22 cellular contexts compared by ENCODE assay signal in genomic region chr6:149884617-149885016, GRCh38. TPM values are rescaled to one million over a fixed set of nuclear protein-coding genes. Genes with fewer than 3 reads are reported as not detected.
A peak's percentile ranks its signal among the peaks of the same experiment; 100 is the strongest.
DNase-seq lines count a peak whose midpoint lies in the region; ATAC-seq, FAIRE-seq and TF ChIP-seq lines count a peak whose summit lies in the region.
"Had no signal": no experiment of that assay in that cellular context is flagged by ENCODE, and none has a peak within 500 bp of the region (broad histone marks: within the 10 kb centered on the region; RNA-seq: fewer than 3 reads in every experiment).

No MANE protein-coding gene starts in this region.

- no peak overlapping the region for H3K56ac ChIP-seq in IMR-90 (ENCODE audit: extremely low read depth, insufficient read depth, low read length)

- no peaks in the 10 kb centered on the region for H3K79me2 ChIP-seq in K562 (ENCODE audit: control insufficient read depth, insufficient read depth, low read length)

- H3K4ac ChIP-seq in IMR-90 (ENCODE audit: low read depth, low read length), result no peak overlapping the region

- DNase-seq in IMR-90, result no peak
- no peak for DNase-seq in K562 (ENCODE audit: extremely low read depth in 1 of 4, low spot score in 3 of 4)
- no peak for DNase-seq in activated CD8-positive, alpha-beta T cell treated with anti-CD3 and anti-CD28 coated beads, Interleukin-2, amount 10 ng/mL, durations not matched to agents 7 days and 5 days
- no peak for DNase-seq in NCI-H774 (lab: John Stamatoyannopoulos, UW)
- no peak for DNase-seq in foreskin melanocyte
- DNase-seq: C1 segment of cervical spinal cord; DND-41; GF-D8; GOT3; HFFc6; MG63; NCI-H1092; NCI-H146; NCI-H345; NCI-H526; NK-92 treated with Interleukin-12 subunit alpha and Interleukin-12 subunit beta, amount 100 ng/mL, for 24 hours; OCI-M1; RPMI8226; SJCRH30 had no signal

- H2AK5ac ChIP-seq in IMR-90 (ENCODE audit: low read depth, low read length), result no peak overlapping the region

- H3K27ac ChIP-seq in IMR-90 (ENCODE audit: insufficient read depth, low read length), result no peak overlapping the region
- no peak overlapping the region for H3K27ac ChIP-seq in K562 (ENCODE audit: extremely low read depth, low read depth, low read length)
- H3K27ac ChIP-seq: SJCRH30 had no signal

- no peak overlapping the region for H2BK5ac ChIP-seq in IMR-90 (ENCODE audit: low read depth, low read length, poor library complexity, severe bottlenecking)

- dilution Hi-C loops in IMR-90 (cut with HindIII; ENCODE audit: low sequenced_read_pairs, unreplicated experiment), result no loop called here

- H3K27me3 Mint-ChIP-seq in activated CD8-positive, alpha-beta T cell treated with anti-CD3 and anti-CD28 coated beads, Interleukin-2, amount 10 ng/mL, durations not matched to agents 7 days and 5 days (ENCODE audit: low read depth), result peaks cover 28% of the 10 kb centered on the region

- no peaks in the 10 kb centered on the region for H3K9me3 Mint-ChIP-seq in activated CD8-positive, alpha-beta T cell treated with anti-CD3 and anti-CD28 coated beads, Interleukin-2, amount 10 ng/mL, durations not matched to agents 7 days and 5 days (ENCODE audit: insufficient read depth)
- H3K9me3 Mint-ChIP-seq: HFFc6 had no signal

- H4K8ac ChIP-seq in IMR-90 (ENCODE audit: low read depth in 2 of 2, low read length in 2 of 2), result no peak overlapping the region

- H3K9me3 ChIP-seq in ES-I3 (ENCODE audit: control insufficient read depth, insufficient read depth, low read length) (no peaks in the 10 kb centered on the region), IMR-90 (ENCODE audit: control insufficient read depth, insufficient read depth, low read length) (no peaks in the 10 kb centered on the region), K562 (replicated peaks; ENCODE audit: control insufficient read depth, insufficient read depth, low read depth, low read length) (no peaks in the 10 kb centered on the region)
- H3K9me3 ChIP-seq: MG63, SJCRH30 had no signal

- H3K4me3 ChIP-seq in IMR-90 (ENCODE audit: insufficient read depth, low read depth, low read length) (no peak overlapping the region), K562 (no peak overlapping the region)
- H3K4me3 ChIP-seq: MG63, SJCRH30 had no signal

- H3K4me1 ChIP-seq in ES-I3 (ENCODE audit: insufficient read depth, low read length) (no peaks in the 10 kb centered on the region), IMR-90 (ENCODE audit: control insufficient read depth, insufficient read depth, low read length) (peaks cover 12% of the 10 kb centered on the region), K562 (replicated peaks in 1 of 2; ENCODE audit: control insufficient read depth in 2 of 2, insufficient read depth in 2 of 2, low read length in 2 of 2) (no peaks in the 10 kb centered on the region)
- H3K4me1 ChIP-seq: SJCRH30 had no signal

- no peak overlapping the region for H3K23ac ChIP-seq in IMR-90 (ENCODE audit: low read depth, low read length)

- H3K4me1 Mint-ChIP-seq in activated CD8-positive, alpha-beta T cell treated with anti-CD3 and anti-CD28 coated beads, Interleukin-2, amount 10 ng/mL, durations not matched to agents 7 days and 5 days (ENCODE audit: low read depth), result no peaks in the 10 kb centered on the region

- H2AK9ac ChIP-seq in IMR-90 (replicated peaks; ENCODE audit: low read depth, low read length, poor library complexity), result peak overlapping the region; percentile 84

- H4K20me1 ChIP-seq in IMR-90 (ENCODE audit: insufficient read depth, low read length) (no peaks in the 10 kb centered on the region), K562 (replicated peaks; ENCODE audit: control insufficient read depth, insufficient read depth, low read length) (no peaks in the 10 kb centered on the region)

- TF ChIP-seq POLR2A in IMR-90 (IDR thresholded peaks at IDR 0.05; ENCODE audit: low read depth, low read length), result no peak
- no peak for TF ChIP-seq POLR2A in K562 (conservative IDR thresholded peaks at IDR 0.05)

- CTCF ChIA-PET in IMR-90 (lab: Yijun Ruan, JAX), result no interaction called here
- CTCF ChIA-PET in K562 (lab: Yijun Ruan, JAX; ENCODE audit: low intra/inter-chr PET ratio), result no interaction called here
- CTCF ChIA-PET in activated CD8-positive, alpha-beta T cell treated with anti-CD3 and anti-CD28 coated beads, Interleukin-2, amount 10 ng/mL, durations not matched to agents 7 days and 5 days (lab: Charles Lee), result no interaction called here

- in situ Hi-C loops in IMR-90 (cut with MboI; ENCODE audit: low sequenced_read_pairs) (no loop called here), K562 (cut with MboI) (no loop called here)

- BruUV-seq in IMR-90 (replicated peaks; lab: Mats Ljungman, UMichigan) (no TSS peak), K562 (replicated peaks; lab: Mats Ljungman, UMichigan) (no TSS peak)

- H3K27me3 ChIP-seq in IMR-90 (ENCODE audit: control insufficient read depth, insufficient read depth, low read length) (peaks cover 14% of the 10 kb centered on the region), K562 (ENCODE audit: control insufficient read depth in 2 of 2, insufficient read depth in 2 of 2, low read length in 2 of 2) (peaks cover 62 to 63% of the 10 kb centered on the region in 2 experiments; a peak in 4 of 5 replicates)
- H3K27me3 ChIP-seq: MG63 had no signal

- 79% methylated on average over 4 of the region's 7 CpGs; no CpG with 5 or more reads in 1 of the 2 experiments for WGBS in IMR-90 (ENCODE audit: extremely low coverage in 2 of 2, insufficient read length in 1 of 2), 2 experiments
- 9% methylated on average over 7 of the region's 7 CpGs for WGBS in K562 (ENCODE audit: insufficient coverage, low coverage, missing lambda C conversion rate)

- peaks cover 2% of the 10 kb centered on the region; the same call in 1 of the 2 replicates for H3K9me1 ChIP-seq in IMR-90 (ENCODE audit: insufficient read depth, low read length)
- no peaks in the 10 kb centered on the region for H3K9me1 ChIP-seq in K562 (ENCODE audit: control insufficient read depth, insufficient read depth, low read length)

- no peak overlapping the region for H2BK15ac ChIP-seq in IMR-90 (ENCODE audit: low read depth, low read length)

- no peak overlapping the region for H2BK120ac ChIP-seq in IMR-90 (ENCODE audit: low read depth, low read length)

- H4K5ac ChIP-seq in IMR-90 (ENCODE audit: low read depth, low read length), result no peak overlapping the region

- no peak overlapping the region for H3K14ac ChIP-seq in IMR-90 (replicated peaks; ENCODE audit: low read depth, low read length)

- FAIRE-seq in K562 (lab: Jason Lieb, UNC), result no peak
- FAIRE-seq: GM12891, GM18507 had no signal

- H4K91ac ChIP-seq in IMR-90 (ENCODE audit: insufficient read depth, low read depth, low read length), result no peak overlapping the region

- no peak overlapping the region for H2BK20ac ChIP-seq in IMR-90 (ENCODE audit: low read depth, low read length)

- TF ChIP-seq CTCF in IMR-90 (conservative IDR thresholded peaks at IDR 0.05; ENCODE audit: low read depth, low read length), result no peak
- no peak for TF ChIP-seq CTCF in K562 (IDR thresholded peaks at IDR 0.05 in 2 of 3, conservative IDR thresholded peaks at IDR 0.05 in 1 of 3; ENCODE audit: insufficient read depth in 2 of 3, low read depth in 1 of 3, low read length in 3 of 3)

- no peak for TF ChIP-seq EP300 in K562 (IDR thresholded peaks at IDR 0.05; ENCODE audit: low read length)

- H3K4me3 Mint-ChIP-seq in activated CD8-positive, alpha-beta T cell treated with anti-CD3 and anti-CD28 coated beads, Interleukin-2, amount 10 ng/mL, durations not matched to agents 7 days and 5 days, result no peak overlapping the region
- H3K4me3 Mint-ChIP-seq: HFFc6 had no signal

- no peak overlapping the region for H3K27ac Mint-ChIP-seq in activated CD8-positive, alpha-beta T cell treated with anti-CD3 and anti-CD28 coated beads, Interleukin-2, amount 10 ng/mL, durations not matched to agents 7 days and 5 days
- H3K27ac Mint-ChIP-seq: HFFc6 had no signal

- ATAC-seq in IMR-90 (ENCODE audit: low read depth), result no peak
- no peak for ATAC-seq in K562
- no peak for ATAC-seq in activated CD8-positive, alpha-beta T cell treated with anti-CD3 and anti-CD28 coated beads, Interleukin-2, amount 10 ng/mL, durations not matched to agents 7 days and 5 days

- no peaks in the 10 kb centered on the region for H3K79me1 ChIP-seq in IMR-90 (ENCODE audit: low read depth in 1 of 2, low read length in 2 of 2)

- TF ChIP-seq RAD21 in IMR-90 (IDR thresholded peaks at IDR 0.05; ENCODE audit: low read length), result no peak
- no peak for TF ChIP-seq RAD21 in K562 (CRISPR knock-in tag; conservative IDR thresholded peaks at IDR 0.05 in 1 of 2, IDR thresholded peaks at IDR 0.05 in 1 of 2)

- H3K9ac ChIP-seq in ES-I3 (ENCODE audit: low read depth, low read length) (peak overlapping the region; percentile 4; the same call in 1 of the 2 replicates), IMR-90 (ENCODE audit: low read depth, low read length) (no peak overlapping the region), K562 (ENCODE audit: insufficient read depth in 1 of 2, low read depth in 2 of 2, low read length in 2 of 2) (0 out of 4 replicates have a peak overlapping the region, but pooled peaks of 1 of the 2 experiments have one; percentile 4)

- H3K4me2 ChIP-seq in IMR-90 (ENCODE audit: low read depth, low read length) (no peak overlapping the region; the same call in 1 of the 2 replicates), K562 (ENCODE audit: insufficient read depth, low read length) (no peak overlapping the region)

- intact Hi-C loops in IMR-90 (cut with micrococcal nuclease) (no loop called here), K562 (cut with micrococcal nuclease) (no loop called here)

- peak overlapping the region; percentile 78 for H2AFZ ChIP-seq in IMR-90 (replicated peaks; ENCODE audit: low read length, poor library complexity)
- no peak overlapping the region for H2AFZ ChIP-seq in K562 (ENCODE audit: low read depth, low read length)

- H3K36me3 Mint-ChIP-seq in activated CD8-positive, alpha-beta T cell treated with anti-CD3 and anti-CD28 coated beads, Interleukin-2, amount 10 ng/mL, durations not matched to agents 7 days and 5 days (ENCODE audit: low read depth), result no peaks in the 10 kb centered on the region

- POLR2A ChIA-PET in IMR-90 (lab: Charles Lee; ENCODE audit: unreplicated experiment) (no interaction called here), K562 (lab: Yijun Ruan, JAX) (interaction anchor here (0.9 kb wide), 1 partner anchor 12 kb away, joined by 3 read pairs; no protein-coding TSS in a partner anchor)
- POLR2A ChIA-PET in activated CD8-positive, alpha-beta T cell treated with anti-CD3 and anti-CD28 coated beads, Interleukin-2, amount 10 ng/mL, durations not matched to agents 7 days and 5 days (lab: Charles Lee), result no interaction called here

- H3K18ac ChIP-seq in IMR-90 (ENCODE audit: low read depth, low read length), result no peak overlapping the region

- H3K36me3 ChIP-seq in ES-I3 (ENCODE audit: insufficient read depth, low read length) (no peaks in the 10 kb centered on the region), IMR-90 (ENCODE audit: control insufficient read depth, insufficient read depth, low read length) (no peaks in the 10 kb centered on the region), K562 (ENCODE audit: control insufficient read depth, insufficient read depth, low read length) (no peaks in the 10 kb centered on the region)
- H3K36me3 ChIP-seq: SJCRH30 had no signal

RNA-seq across cellular contexts. Expression of gene RAET1E, which starts 13.3 kb away (rescaled TPM):
- total RNA-seq in IMR-90 (2012; rRNA removed) (not detected in 2 replicates), K562 (2014; rRNA removed) (not detected in 2 replicates), K562 (2014; rRNA removed; fragmentation: Illumina TruSeq; extraction: Trizol) (not detected in 2 replicates), K562 (2015; rRNA removed; fragmentation: Illumina TruSeq; extraction: Trizol) (not detected in 2 replicates), K562 (2021) (not detected in 2 replicates)
- polyA plus RNA-seq in IMR-90 (2012; rRNA removed) (not detected in 2 replicates), K562 (2011; rRNA removed) (not detected in 2 replicates), K562 (2014; fragmentation: Illumina TruSeq; extraction: Trizol) (not detected in 2 replicates), K562 (2014; fragmentation: Nextera tagmentation; extraction: Ambion mirVana) (not detected), K562 (2014; rRNA removed) (not detected in 2 replicates)
- polyA plus RNA-seq in IMR-90 (2012; cell fraction: cytosol; rRNA removed), result 0.02 TPM in 1 of 2 replicates, not detected in the other
- 0.16 TPM in 1 of 2 replicates, not detected in the other for polyA plus RNA-seq in IMR-90 (2012; cell fraction: nucleus; rRNA removed; ENCODE audit: low replicate concordance)
- not detected in 2 replicates for total RNA-seq in K562 (2011; cell fraction: chromatin; rRNA removed; ENCODE audit: low replicate concordance)
- total RNA-seq in K562 (2011; cell fraction: nucleolus; rRNA removed), result not detected in 2 replicates
- total RNA-seq in K562 (2011; cell fraction: nucleoplasm; rRNA removed), result not detected in 2 replicates
- polyA plus RNA-seq in K562 (2011; cell fraction: cytosol; rRNA removed), result 0.01 and 0.18 TPM in 2 replicates
- polyA plus RNA-seq in K562 (2011; cell fraction: nucleus; rRNA removed), result 0.24 TPM in 1 of 2 replicates, not detected in the other
- not detected in 2 replicates for polyA plus RNA-seq in K562 (2012)
- polyA minus RNA-seq in K562 (2011; rRNA and poly(A)+ RNA removed), result not detected in 2 replicates
- polyA minus RNA-seq in K562 (2011; cell fraction: cytosol; rRNA and poly(A)+ RNA removed), result not detected in 2 replicates
- polyA minus RNA-seq in K562 (2011; cell fraction: nucleus; rRNA and poly(A)+ RNA removed), result 0.11 and 0.13 TPM in 2 replicates
- total RNA-seq in activated CD8-positive, alpha-beta T cell treated with anti-CD3 and anti-CD28 coated beads, Interleukin-2, amount 10 ng/mL, durations not matched to agents 7 days and 5 days, result not detected
- total RNA-seq: SJCRH30 had no signal

RNA-seq across cellular contexts. Expression of gene LRP11, which starts 20.5 kb away (rescaled TPM):
- total RNA-seq in IMR-90 (2012; rRNA removed), result 63.8 and 74.7 TPM in 2 replicates
- 46.5 and 48.8 TPM in 2 replicates for polyA plus RNA-seq in IMR-90 (2012; rRNA removed)
- polyA plus RNA-seq in IMR-90 (2012; cell fraction: cytosol; rRNA removed), result 17.7 and 33.4 TPM in 2 replicates
- 21.3 and 25.1 TPM in 2 replicates for polyA plus RNA-seq in IMR-90 (2012; cell fraction: nucleus; rRNA removed; ENCODE audit: low replicate concordance)
- 3.8 and 4.9 TPM in 2 replicates for total RNA-seq in K562 (2011; cell fraction: chromatin; rRNA removed; ENCODE audit: low replicate concordance)
- total RNA-seq in K562 (2011; cell fraction: nucleolus; rRNA removed), result 3.8 TPM in 2 replicates
- total RNA-seq in K562 (2011; cell fraction: nucleoplasm; rRNA removed), result 3.6 and 5.7 TPM in 2 replicates
- total RNA-seq in K562 (2014; rRNA removed), result 2.2 and 4.6 TPM in 2 replicates
- total RNA-seq in K562 (2014; rRNA removed; fragmentation: Illumina TruSeq; extraction: Trizol), result 2.7 and 3.5 TPM in 2 replicates
- 2.4 and 2.6 TPM in 2 replicates for total RNA-seq in K562 (2015; rRNA removed; fragmentation: Illumina TruSeq; extraction: Trizol)
- total RNA-seq in K562 (2021), result 2.9 and 3.6 TPM in 2 replicates
- 2.6 and 8.2 TPM in 2 replicates for polyA plus RNA-seq in K562 (2011; rRNA removed)
- polyA plus RNA-seq in K562 (2011; cell fraction: cytosol; rRNA removed), result 3.2 and 7.3 TPM in 2 replicates
- 1.8 and 5.8 TPM in 2 replicates for polyA plus RNA-seq in K562 (2011; cell fraction: nucleus; rRNA removed)
- polyA plus RNA-seq in K562 (2012), result 2.6 and 2.7 TPM in 2 replicates
- 1.8 and 3.4 TPM in 2 replicates for polyA plus RNA-seq in K562 (2014; fragmentation: Illumina TruSeq; extraction: Trizol)
- under 1 TPM; 0.51 to 0.94 TPM for polyA plus RNA-seq in K562 (2014; fragmentation: Nextera tagmentation; extraction: Ambion mirVana)
- 2.0 and 2.1 TPM in 2 replicates for polyA plus RNA-seq in K562 (2014; rRNA removed)
- polyA minus RNA-seq in K562 (2011; rRNA and poly(A)+ RNA removed), result 3.6 and 13.1 TPM in 2 replicates
- 3.4 and 9.2 TPM in 2 replicates for polyA minus RNA-seq in K562 (2011; cell fraction: cytosol; rRNA and poly(A)+ RNA removed)
- 2.2 and 5.2 TPM in 2 replicates for polyA minus RNA-seq in K562 (2011; cell fraction: nucleus; rRNA and poly(A)+ RNA removed)
- 1 to 10 TPM; 1.4 to 2.2 TPM for total RNA-seq in activated CD8-positive, alpha-beta T cell treated with anti-CD3 and anti-CD28 coated beads, Interleukin-2, amount 10 ng/mL, durations not matched to agents 7 days and 5 days

RNA-seq across cellular contexts. Expression of gene RAET1G, which starts 38.3 kb away (rescaled TPM):
- total RNA-seq in IMR-90 (2012; rRNA removed) (1.3 and 2.2 TPM in 2 replicates), K562 (2014; rRNA removed) (not detected in 2 replicates), K562 (2014; rRNA removed; fragmentation: Illumina TruSeq; extraction: Trizol) (not detected in 2 replicates), K562 (2015; rRNA removed; fragmentation: Illumina TruSeq; extraction: Trizol) (not detected in 2 replicates), K562 (2021) (not detected in 2 replicates)
- polyA plus RNA-seq in IMR-90 (2012; rRNA removed) (3.6 and 4.2 TPM in 2 replicates), K562 (2011; rRNA removed) (0.11 TPM in 1 of 2 replicates, not detected in the other), K562 (2014; fragmentation: Illumina TruSeq; extraction: Trizol) (not detected in 2 replicates), K562 (2014; fragmentation: Nextera tagmentation; extraction: Ambion mirVana) (not detected), K562 (2014; rRNA removed) (not detected in 2 replicates)
- polyA plus RNA-seq in IMR-90 (2012; cell fraction: cytosol; rRNA removed), result 2.9 and 4.8 TPM in 2 replicates
- 1.3 and 2.7 TPM in 2 replicates for polyA plus RNA-seq in IMR-90 (2012; cell fraction: nucleus; rRNA removed; ENCODE audit: low replicate concordance)
- not detected in 2 replicates for total RNA-seq in K562 (2011; cell fraction: chromatin; rRNA removed; ENCODE audit: low replicate concordance)
- not detected in 2 replicates for total RNA-seq in K562 (2011; cell fraction: nucleolus; rRNA removed)
- total RNA-seq in K562 (2011; cell fraction: nucleoplasm; rRNA removed), result 0.61 TPM in 1 of 2 replicates, not detected in the other
- polyA plus RNA-seq in K562 (2011; cell fraction: cytosol; rRNA removed), result 0.13 TPM in 1 of 2 replicates, not detected in the other
- 0.16 TPM in 1 of 2 replicates, not detected in the other for polyA plus RNA-seq in K562 (2011; cell fraction: nucleus; rRNA removed)
- polyA plus RNA-seq in K562 (2012), result 0.07 TPM in 1 of 2 replicates, not detected in the other
- polyA minus RNA-seq in K562 (2011; rRNA and poly(A)+ RNA removed), result not detected in 2 replicates
- not detected in 2 replicates for polyA minus RNA-seq in K562 (2011; cell fraction: cytosol; rRNA and poly(A)+ RNA removed)
- polyA minus RNA-seq in K562 (2011; cell fraction: nucleus; rRNA and poly(A)+ RNA removed), result not detected in 2 replicates
- total RNA-seq in activated CD8-positive, alpha-beta T cell treated with anti-CD3 and anti-CD28 coated beads, Interleukin-2, amount 10 ng/mL, durations not matched to agents 7 days and 5 days, result not detected
- total RNA-seq: SJCRH30 had no signal

RNA-seq across cellular contexts. Expression of gene ULBP2, which starts 57.2 kb away (rescaled TPM):
- total RNA-seq in IMR-90 (2012; rRNA removed) (7.2 and 7.9 TPM in 2 replicates), K562 (2014; rRNA removed) (0.50 and 0.57 TPM in 2 replicates), K562 (2014; rRNA removed; fragmentation: Illumina TruSeq; extraction: Trizol) (0.96 and 1.2 TPM in 2 replicates), K562 (2015; rRNA removed; fragmentation: Illumina TruSeq; extraction: Trizol) (0.60 and 0.83 TPM in 2 replicates), K562 (2021) (0.78 and 1.2 TPM in 2 replicates)
- polyA plus RNA-seq in IMR-90 (2012; rRNA removed) (16.2 and 17.0 TPM in 2 replicates), K562 (2011; rRNA removed) (2.7 and 5.3 TPM in 2 replicates), K562 (2014; fragmentation: Illumina TruSeq; extraction: Trizol) (1.8 and 2.4 TPM in 2 replicates), K562 (2014; fragmentation: Nextera tagmentation; extraction: Ambion mirVana) (1 to 10 TPM; 3.2 to 4.1 TPM), K562 (2014; rRNA removed) (1.1 TPM in 2 replicates)
- polyA plus RNA-seq in IMR-90 (2012; cell fraction: cytosol; rRNA removed), result 12.4 and 17.1 TPM in 2 replicates
- polyA plus RNA-seq in IMR-90 (2012; cell fraction: nucleus; rRNA removed; ENCODE audit: low replicate concordance), result 6.0 and 6.8 TPM in 2 replicates
- total RNA-seq in K562 (2011; cell fraction: chromatin; rRNA removed; ENCODE audit: low replicate concordance), result 6.3 and 10.4 TPM in 2 replicates
- total RNA-seq in K562 (2011; cell fraction: nucleolus; rRNA removed), result 8.3 and 12.7 TPM in 2 replicates
- total RNA-seq in K562 (2011; cell fraction: nucleoplasm; rRNA removed), result 13.1 and 13.4 TPM in 2 replicates
- polyA plus RNA-seq in K562 (2011; cell fraction: cytosol; rRNA removed), result 2.6 and 5.2 TPM in 2 replicates
- 1.4 and 3.5 TPM in 2 replicates for polyA plus RNA-seq in K562 (2011; cell fraction: nucleus; rRNA removed)
- 1.2 and 4.7 TPM in 2 replicates for polyA plus RNA-seq in K562 (2012)
- polyA minus RNA-seq in K562 (2011; rRNA and poly(A)+ RNA removed), result 1.4 and 2.9 TPM in 2 replicates
- 0.86 TPM in 1 of 2 replicates, not detected in the other for polyA minus RNA-seq in K562 (2011; cell fraction: cytosol; rRNA and poly(A)+ RNA removed)
- polyA minus RNA-seq in K562 (2011; cell fraction: nucleus; rRNA and poly(A)+ RNA removed), result 0.22 and 0.27 TPM in 2 replicates
- under 1 TPM; 0.40 to 0.60 TPM for total RNA-seq in activated CD8-positive, alpha-beta T cell treated with anti-CD3 and anti-CD28 coated beads, Interleukin-2, amount 10 ng/mL, durations not matched to agents 7 days and 5 days
